ENCODE assay signal across 19 cellular contexts in genomic region chr9:112283854-112284253, GRCh38. TPM values are rescaled to one million over a fixed set of nuclear protein-coding genes. Genes with fewer than 3 reads are reported as not detected.
DNase-seq lines count a peak whose midpoint lies in the region; ATAC-seq, FAIRE-seq and TF ChIP-seq lines count a peak whose summit lies in the region.
"Had no signal": no experiment of that assay in that cellular context is flagged by ENCODE, and none has a peak within 500 bp of the region (broad histone marks: within the 10 kb centered on the region; RNA-seq: fewer than 3 reads in every experiment).

No MANE protein-coding gene starts in this region.

- no peaks in the 10 kb centered on the region; the same call in 1 of the 2 replicates for H3K9me2 ChIP-seq in Karpas-422 (replicated peaks; ENCODE audit: insufficient read depth, low read length)

- no peak for ATAC-seq in GM12878
- ATAC-seq: CD8-positive, alpha-beta T cell; T-helper 17 cell had no signal

- WGBS in GM12878 (ENCODE audit: insufficient coverage, insufficient replicate concordance, low lambda C conversion rate, missing lambda C conversion rate): 95% methylated on average over 3 of the region's 3 CpGs

- peaks cover 11% of the 10 kb centered on the region; the same call in 1 of the 2 replicates for H4K20me1 ChIP-seq in BLaER1
- no peaks in the 10 kb centered on the region for H4K20me1 ChIP-seq in Karpas-422 (ENCODE audit: insufficient read depth, low read depth, low read length)
- no peaks in the 10 kb centered on the region for H4K20me1 ChIP-seq in GM12878 (ENCODE audit: control insufficient read depth, insufficient read depth)

- H3K9ac ChIP-seq in BLaER1 (no peak overlapping the region), Karpas-422 (ENCODE audit: low read length) (no peak overlapping the region), GM12878 (ENCODE audit: control insufficient read depth, insufficient read depth, low read length) (no peak overlapping the region)

- H3K9me3 Mint-ChIP-seq in osteocyte (ENCODE audit: unreplicated experiment): peaks cover 4% of the 10 kb centered on the region

- H2AFZ ChIP-seq in Karpas-422 (ENCODE audit: low read length) (no peak overlapping the region), GM12878 (ENCODE audit: control insufficient read depth, low read depth, low read length) (no peak overlapping the region)

- H3K79me2 ChIP-seq in Karpas-422 (ENCODE audit: low read length) (peaks cover 86% of the 10 kb centered on the region), GM12878 (ENCODE audit: control insufficient read depth, insufficient read depth, low read length) (no peaks in the 10 kb centered on the region; the same call in none of the 2 replicates)

- no peak for TF ChIP-seq POLR2A in GM12878 (IDR thresholded peaks at IDR 0.05; ENCODE audit: low read depth, low read length)

- H3K4me3 Mint-ChIP-seq in osteocyte (ENCODE audit: unreplicated experiment): no peak overlapping the region
- H3K4me3 Mint-ChIP-seq: CD8-positive, alpha-beta T cell; T-helper 17 cell had no signal

- TF ChIP-seq RAD21 in GM12878 (IDR thresholded peaks at IDR 0.05; ENCODE audit: insufficient read depth, low read depth, low read length): no peak

- POLR2A ChIA-PET in GM12878 (lab: Charles Lee): no interaction called here

- no peak for TF ChIP-seq EP300 in GM12878 (IDR thresholded peaks at IDR 0.05; ENCODE audit: borderline replicate concordance in 1 of 2, control insufficient read depth in 1 of 2, low read depth in 2 of 2, low read length in 2 of 2)

- no peaks in the 10 kb centered on the region for H3K4me1 ChIP-seq in BLaER1
- H3K4me1 ChIP-seq in Karpas-422 (ENCODE audit: low read length): no peaks in the 10 kb centered on the region
- H3K4me1 ChIP-seq in GM12878 (ENCODE audit: control insufficient read depth, insufficient read depth, low read length): no peaks in the 10 kb centered on the region
- H3K4me1 ChIP-seq: SJSA1 had no signal

- intact Hi-C loops in GM12878 (cut with micrococcal nuclease; ENCODE audit: unreplicated experiment): no loop called here

- H3K9me3 ChIP-seq in BLaER1 (peaks cover 64% of the 10 kb centered on the region), Karpas-422 (ENCODE audit: low read length) (peaks cover 25% of the 10 kb centered on the region), GM12878 (replicated peaks; ENCODE audit: control insufficient read depth, insufficient read depth, low read length) (peaks cover 29% of the 10 kb centered on the region; the same call in 2 of the 3 replicates)

- no peaks in the 10 kb centered on the region for H3K27me3 Mint-ChIP-seq in osteocyte (ENCODE audit: unreplicated experiment)
- H3K27me3 Mint-ChIP-seq: T-helper 17 cell had no signal

- no peak overlapping the region for H3K27ac Mint-ChIP-seq in osteocyte (ENCODE audit: unreplicated experiment)
- H3K27ac Mint-ChIP-seq: CD8-positive, alpha-beta T cell; T-helper 17 cell had no signal

- no TSS peak for BruUV-seq in GM12878 (replicated peaks; lab: Mats Ljungman, UMichigan)

- no peak for TF ChIP-seq CTCF in GM12878 (IDR thresholded peaks at IDR 0.05 in 2 of 3, conservative IDR thresholded peaks at IDR 0.05 in 1 of 3; ENCODE audit: control insufficient read depth in 2 of 3, extremely low read depth in 1 of 3, insufficient read depth in 1 of 3, low read depth in 3 of 3, low read length in 3 of 3)
- TF ChIP-seq CTCF in osteocyte (IDR thresholded peaks at IDR 0.05): no peak

- SMC1A ChIA-PET in GM12878 (lab: Charles Lee; ENCODE audit: uncharacterized antibody, unreplicated experiment): no interaction called here

- H3K27ac ChIP-seq in BLaER1 (no peak overlapping the region), Karpas-422 (ENCODE audit: low read length) (no peak overlapping the region), GM12878 (ENCODE audit: control insufficient read depth, insufficient read depth) (no peak overlapping the region)
- H3K27ac ChIP-seq: SJSA1 had no signal

- RAD21 ChIA-PET in GM12878 (lab: Charles Lee; ENCODE audit: unreplicated experiment): no interaction called here

- H3K27me3 ChIP-seq in BLaER1 (no peaks in the 10 kb centered on the region), Karpas-422 (ENCODE audit: low read length) (no peaks in the 10 kb centered on the region), GM12878 (replicated peaks in 1 of 2; ENCODE audit: control insufficient read depth in 2 of 2, insufficient read depth in 2 of 2, low read length in 1 of 2) (no peaks in the 10 kb centered on the region)
- H3K27me3 ChIP-seq: SJSA1 had no signal

- peaks cover 53% of the 10 kb centered on the region for H3K4me1 Mint-ChIP-seq in osteocyte (ENCODE audit: unreplicated experiment)

- peaks cover 34% of the 10 kb centered on the region for H3K36me3 Mint-ChIP-seq in osteocyte (ENCODE audit: unreplicated experiment)

- H3K36me3 ChIP-seq in BLaER1 (peaks cover 66% of the 10 kb centered on the region), Karpas-422 (ENCODE audit: insufficient read depth, low read length) (peaks cover 33% of the 10 kb centered on the region), GM12878 (ENCODE audit: control insufficient read depth in 2 of 2, insufficient read depth in 2 of 2, low read length in 1 of 2) (peaks cover 3 to 14% of the 10 kb centered on the region in 2 experiments)

- no peak overlapping the region for H3K4me2 ChIP-seq in BLaER1
- no peak overlapping the region for H3K4me2 ChIP-seq in Karpas-422 (ENCODE audit: low read depth, low read length, poor library complexity, severe bottlenecking)
- no peak overlapping the region for H3K4me2 ChIP-seq in GM12878 (ENCODE audit: control insufficient read depth, insufficient read depth)

- in situ Hi-C loops in GM12878 (cut with MboI): no loop called here

- peak overlapping the region; percentile 39; the same call in 1 of the 2 replicates for H3K4me3 ChIP-seq in BLaER1
- H3K4me3 ChIP-seq in Karpas-422 (ENCODE audit: low read length): no peak overlapping the region
- no peak overlapping the region for H3K4me3 ChIP-seq in GM12878
- H3K4me3 ChIP-seq: SJSA1 had no signal

- DNase-seq in NCI-H1417 (lab: John Stamatoyannopoulos, UW): peak in 2 of 3 experiments; percentile 2 to 3
- DNase-seq in NCI-H1417 treated with DMSO at 0.1 percent for 48 hours (lab: John Stamatoyannopoulos, UW): no peak
- DNase-seq in Karpas-422: peak; percentile 54
- no peak for DNase-seq in GM12878 (ENCODE audit: low read depth, low spot score)
- DNase-seq in NCI-H2081 treated with DMSO at 0.1 percent for 48 hours (lab: John Stamatoyannopoulos, UW): no peak
- no peak for DNase-seq in GM19239 (ENCODE audit: insufficient read length, low spot score)
- DNase-seq in osteocyte (ENCODE audit: extremely low spot score, unreplicated experiment): no peak
- DNase-seq: Calu3; CD8-positive, alpha-beta T cell; DMS79 treated with DMSO at 0.1 percent for 48 hours; NCI-H146; NCI-H2029 treated with DMSO at 0.1 percent for 48 hours; NCI-H510A; NCI-H774; T-helper 17 cell had no signal

- FAIRE-seq in GM12878 (lab: Jason Lieb, UNC): no peak
- no peak for FAIRE-seq in GM19239 (lab: Jason Lieb, UNC)
- FAIRE-seq: G401.6, H54 had no signal

- CTCF ChIA-PET in GM12878 (lab: Yijun Ruan, JAX): no interaction called here

TF ChIP-seq in GM12878, 131 proteins besides CTCF, POLR2A, EP300 and RAD21 (continues in another document):
- no peak for TF ChIP-seq MYC (IDR thresholded peaks at IDR 0.05; ENCODE audit: insufficient read depth, insufficient read length, insufficient replicate concordance, low read length, severe bottlenecking)
- no peak for TF ChIP-seq ATF7 (IDR thresholded peaks at IDR 0.05; ENCODE audit: low read depth)
- TF ChIP-seq EZH2 (IDR thresholded peaks at IDR 0.05; ENCODE audit: borderline replicate concordance, control insufficient read depth, low read depth, low read length): no peak
- no peak for TF ChIP-seq SRF (IDR thresholded peaks at IDR 0.05; ENCODE audit: low read depth in 2 of 2, low read length in 2 of 2)
- no peak for TF ChIP-seq NFYA (IDR thresholded peaks at IDR 0.05; ENCODE audit: borderline replicate concordance, low read depth, low read length)
- peak; percentile 99 for TF ChIP-seq CBX5 (IDR thresholded peaks at IDR 0.05; ENCODE audit: low read depth)

RNA-seq across cellular contexts. Expression of gene PTBP3, which starts 49.6 kb away (rescaled TPM):
- total RNA-seq in Karpas-422 (2014; rRNA removed; shearing (Covaris generic); ENCODE audit: low replicate concordance): 44.2 and 114 TPM in 2 replicates
- total RNA-seq in GM12878 (2013; cell fraction: nucleolus; rRNA removed): 45.5 and 45.8 TPM in 2 replicates
- total RNA-seq in GM12878 (2014; rRNA removed): 51.1 and 61.7 TPM in 2 replicates
- 64.5 and 67.6 TPM in 2 replicates for total RNA-seq in GM12878 (2014; rRNA removed; fragmentation: Illumina TruSeq; extraction: Trizol)
- total RNA-seq in GM12878 (2021): 104 and 108 TPM in 2 replicates
- 16.2 TPM for polyA plus RNA-seq in GM12878 (2011; ENCODE audit: low read depth)
- 68.6 and 76.7 TPM in 2 replicates for polyA plus RNA-seq in GM12878 (2011; rRNA removed)
- 62.5 and 74.4 TPM in 2 replicates for polyA plus RNA-seq in GM12878 (2011; cell fraction: cytosol; rRNA removed)
- 22.7 and 24.8 TPM in 2 replicates for polyA plus RNA-seq in GM12878 (2011; cell fraction: nucleus; rRNA removed)
- 26.0 and 27.3 TPM in 2 replicates for polyA plus RNA-seq in GM12878 (2012)
- 56.7 and 67.8 TPM in 2 replicates for polyA plus RNA-seq in GM12878 (2014; fragmentation: Illumina TruSeq; extraction: Trizol)
- 10 to 100 TPM; 12.5 to 17.6 TPM for polyA plus RNA-seq in GM12878 (2014; fragmentation: Nextera tagmentation; extraction: Ambion mirVana)
- 32.5 and 39.3 TPM in 2 replicates for polyA plus RNA-seq in GM12878 (2014; rRNA removed)
- 10 to 100 TPM; 48.0 to 54.3 TPM for polyA plus RNA-seq in GM12878 (2016; fragmentation: Nextera tagmentation; extraction: Ambion mirVana)
- polyA minus RNA-seq in GM12878 (2011; rRNA and poly(A)+ RNA removed): 105 and 178 TPM in 2 replicates
- polyA minus RNA-seq in GM12878 (2011; cell fraction: cytosol; rRNA and poly(A)+ RNA removed): 40.0 and 48.8 TPM in 2 replicates
- polyA minus RNA-seq in GM12878 (2011; cell fraction: nucleus; rRNA and poly(A)+ RNA removed): 19.6 and 30.6 TPM in 2 replicates
- total RNA-seq in osteocyte: 47.6 and 58.9 TPM in 2 replicates

Comparison
In these comparisons a context has a peak if more than half of its experiments do, and no peak if none do; other contexts are left out.
1. DNase-seq: peak in NCI-H1417 (2 of 3) and Karpas-422 (single experiment); none in NCI-H1417 treated with DMSO at 0.1 percent for 48 hours (single experiment), GM12878 (single experiment), NCI-H2081 treated with DMSO at 0.1 percent for 48 hours (single experiment), GM19239 (single experiment) and osteocyte (single experiment).